Comparison of ENCODE assay signal across 21 cellular contexts in genomic region chr5:176747670-176748072, GRCh38.
"Had no signal": no experiment of that assay in that cellular context is flagged by ENCODE, and none has a peak within 500 bp of the region (broad histone marks: within the 10 kb centered on the region; RNA-seq: fewer than 3 reads in every experiment).

No MANE protein-coding gene starts in this region.

- H3K27ac ChIP-seq: breast epithelium, heart left ventricle, lower lobe of right lung, psoas muscle, stomach, transverse colon, uterus had no signal

- H3K9me3 Mint-ChIP-seq: activated naive CD8-positive, alpha-beta T cell treated with anti-CD3 and anti-CD28 coated beads for 36 hours; central memory CD8-positive, alpha-beta T cell; stimulated activated memory B cell treated with anti-CD40 and anti-IgM and Interleukin-4, amounts not matched to agents 10 μg/mL and 1 μg/mL and 100 μg/mL, for 72 hours had no signal

- ATAC-seq: heart left ventricle; lower lobe of right lung; psoas muscle; right cardiac atrium; stimulated activated memory B cell treated with anti-CD40 and anti-IgM and Interleukin-4, amounts not matched to agents 10 μg/mL and 1 μg/mL and 100 μg/mL, for 72 hours had no signal

- H3K4me3 ChIP-seq: breast epithelium, heart left ventricle, lower lobe of right lung, psoas muscle, stomach, transverse colon, uterus had no signal

- H3K27me3 ChIP-seq: uterus had no signal

- H3K4me3 Mint-ChIP-seq: activated naive CD8-positive, alpha-beta T cell treated with anti-CD3 and anti-CD28 coated beads for 36 hours; central memory CD8-positive, alpha-beta T cell; naive B cell; neural crest cell; stimulated activated memory B cell treated with anti-CD40 and anti-IgM and Interleukin-4, amounts not matched to agents 10 μg/mL and 1 μg/mL and 100 μg/mL, for 72 hours had no signal

- H3K9me3 ChIP-seq: breast epithelium, heart left ventricle, lower lobe of right lung, psoas muscle, stomach, transverse colon, uterus had no signal

- H3K27ac Mint-ChIP-seq: activated naive CD8-positive, alpha-beta T cell treated with anti-CD3 and anti-CD28 coated beads for 36 hours; naive B cell; stimulated activated memory B cell treated with anti-CD40 and anti-IgM and Interleukin-4, amounts not matched to agents 10 μg/mL and 1 μg/mL and 100 μg/mL, for 72 hours had no signal

- H3K36me3 ChIP-seq: breast epithelium, heart left ventricle, lower lobe of right lung, stomach, transverse colon, uterus had no signal

- H3K4me1 ChIP-seq: breast epithelium, psoas muscle, uterus had no signal

- H3K36me3 Mint-ChIP-seq: activated naive CD8-positive, alpha-beta T cell treated with anti-CD3 and anti-CD28 coated beads for 36 hours; naive B cell; stimulated activated memory B cell treated with anti-CD40 and anti-IgM and Interleukin-4, amounts not matched to agents 10 μg/mL and 1 μg/mL and 100 μg/mL, for 72 hours had no signal

- DNase-seq: activated CD4-positive, alpha-beta T cell treated with anti-CD3 and anti-CD28 coated beads for 4 hours; activated CD4-positive, alpha-beta T cell treated with anti-CD3 and anti-CD28 coated beads, Interleukin-2, amount 50 U/mL, for 48 hours; activated CD4-positive, CD25-positive, alpha-beta regulatory T cell; activated naive CD4-positive, alpha-beta T cell; activated naive CD8-positive, alpha-beta T cell treated with anti-CD3 and anti-CD28 coated beads for 36 hours; cortex of kidney; heart left ventricle; lower lobe of right lung; mesendoderm; naive B cell; psoas muscle; right cardiac atrium; stimulated activated CD4-positive, alpha-beta T cell treated with anti-CD3 and anti-CD28 coated beads, Interleukin-1b, Interleukin-23, amount 100 ng/mL, for 48 hours; stomach; T-helper 9 cell; transverse colon; uterus had no signal
